ENCODE assay signal across 26 cellular contexts in the genomic region with DNA sequence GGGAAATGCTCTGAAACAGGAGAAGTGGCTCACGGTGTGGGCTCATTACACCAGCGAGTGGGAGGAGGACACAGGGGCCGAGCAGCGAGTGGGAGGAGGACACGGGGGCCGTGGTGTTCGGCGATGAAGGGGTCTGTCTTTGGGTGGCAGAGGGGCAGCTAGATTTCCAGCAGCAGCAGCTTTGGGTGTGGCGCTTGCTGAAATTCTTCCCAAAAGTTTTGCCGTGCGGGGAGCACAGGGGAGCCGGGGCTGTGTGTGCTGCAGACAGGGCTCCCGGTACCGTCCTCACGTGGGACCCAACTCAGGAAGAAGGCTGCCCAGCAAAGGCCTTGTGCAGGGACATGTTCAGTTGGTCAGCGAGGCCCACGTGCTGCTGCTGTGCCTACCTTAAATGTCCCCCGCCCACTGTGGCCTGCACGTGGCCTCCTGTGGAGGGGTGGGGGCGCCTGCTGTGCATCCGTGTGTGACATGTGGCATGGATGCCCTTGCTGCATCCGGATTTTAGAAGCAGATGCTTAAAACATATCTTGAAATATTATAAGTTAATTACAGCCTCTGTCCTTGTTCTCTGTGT.
DNase-seq lines count a peak whose midpoint lies in the region; ATAC-seq and TF ChIP-seq lines count a peak whose summit lies in the region.
"Had no signal": no experiment of that assay in that cellular context is flagged by ENCODE, and none has a peak within 500 bp of the region (broad histone marks: within the 10 kb centered on the region; RNA-seq: fewer than 3 reads in every experiment).

No MANE protein-coding gene starts in this region.

- no peak overlapping the region for H3K4me3 Mint-ChIP-seq in effector memory CD8-positive, alpha-beta T cell
- H3K4me3 Mint-ChIP-seq: CD8-positive, alpha-beta memory T cell had no signal

- H3K4me3 ChIP-seq in osteoblast (ENCODE audit: insufficient read depth, low read length) (no peak overlapping the region), upper lobe of right lung (no peak overlapping the region)
- H3K4me3 ChIP-seq in effector memory CD4-positive, alpha-beta T cell (ENCODE audit: insufficient read depth, low read depth, low read length, poor library complexity, severe bottlenecking): no peak overlapping the region
- H3K4me3 ChIP-seq: GM23248, K562, PC-9 had no signal

- peaks cover 4% of the 10 kb centered on the region for H3K9me3 ChIP-seq in osteoblast (ENCODE audit: low read depth, low read length)
- H3K9me3 ChIP-seq in upper lobe of right lung: no peaks in the 10 kb centered on the region
- H3K9me3 ChIP-seq in effector memory CD4-positive, alpha-beta T cell (ENCODE audit: control insufficient read depth, low read length): peaks cover 5% of the 10 kb centered on the region

- H3K27me3 ChIP-seq in osteoblast (ENCODE audit: insufficient read depth, low read length): no peaks in the 10 kb centered on the region
- no peaks in the 10 kb centered on the region for H3K27me3 ChIP-seq in upper lobe of right lung
- H3K27me3 ChIP-seq in effector memory CD4-positive, alpha-beta T cell (replicated peaks; ENCODE audit: control insufficient read depth, insufficient read depth, low read length, poor library complexity, severe bottlenecking): no peaks in the 10 kb centered on the region

- H3K79me2 ChIP-seq in osteoblast (ENCODE audit: insufficient read depth, low read length): peaks cover 25% of the 10 kb centered on the region

- DNase-seq in activated effector memory CD4-positive, alpha-beta T cell treated with anti-CD3 and anti-CD28 coated beads, Interleukin-2, amount 50 U/mL, for 16 hours: peak; percentile 57
- DNase-seq in activated effector memory CD4-positive, alpha-beta T cell treated with Interleukin-2 at 50 U/mL for 16 hours: no peak
- DNase-seq in effector memory CD8-positive, alpha-beta T cell: no peak
- DNase-seq in osteoblast (ENCODE audit: insufficient read length, low spot score, missing footprints) (peak; percentile 30), upper lobe of right lung (peak; percentile 47), NCI-H524 treated with DMSO at 0.1 percent for 48 hours (lab: John Stamatoyannopoulos, UW) (no peak), cerebellar nuclear complex (lab: John Stamatoyannopoulos, UW) (no peak)
- DNase-seq in effector memory CD4-positive, alpha-beta T cell: no peak
- DNase-seq: AML-193; Calu3; CD8-positive, alpha-beta memory T cell; DMS153; GM23248; HCEC 1CT; MM.1S; NCI-H1048; NCI-H1436 treated with DMSO at 0.1 percent for 48 hours; NCI-H1930; NCI-H510A; NCI-H748 treated with DMSO at 0.1 percent for 48 hours; PC-9; SHP77 treated with DMSO at 0.1 percent for 48 hours had no signal

- H3K4me2 ChIP-seq in osteoblast (ENCODE audit: insufficient read depth, low read length): no peak overlapping the region
- H3K4me2 ChIP-seq: PC-9 had no signal

- H3K36me3 ChIP-seq in osteoblast (ENCODE audit: insufficient read depth, low read length): peaks cover 31% of the 10 kb centered on the region
- H3K36me3 ChIP-seq in upper lobe of right lung: peaks cover 60% of the 10 kb centered on the region
- peaks cover 56% of the 10 kb centered on the region for H3K36me3 ChIP-seq in effector memory CD4-positive, alpha-beta T cell (ENCODE audit: control insufficient read depth, insufficient read depth, low read length)

- peaks cover 11% of the 10 kb centered on the region for H4K20me1 ChIP-seq in osteoblast (ENCODE audit: insufficient read depth, low read length)

- H3K9me3 Mint-ChIP-seq in effector memory CD8-positive, alpha-beta T cell: peaks cover 0 to 4% of the 10 kb centered on the region in 2 donors

- H3K36me3 Mint-ChIP-seq in effector memory CD8-positive, alpha-beta T cell (ENCODE audit: insufficient read depth): peaks cover 46% of the 10 kb centered on the region

- H3K27ac ChIP-seq in osteoblast (ENCODE audit: low read depth, low read length) (no peak overlapping the region), upper lobe of right lung (no peak overlapping the region)
- no peak overlapping the region for H3K27ac ChIP-seq in effector memory CD4-positive, alpha-beta T cell (ENCODE audit: insufficient read depth, low read length, poor library complexity, severe bottlenecking)
- H3K27ac ChIP-seq: C4-2B, GM23248, HL-60, PC-9 had no signal

- no peaks in the 10 kb centered on the region for H3K27me3 Mint-ChIP-seq in effector memory CD8-positive, alpha-beta T cell

- TF ChIP-seq CTCF in osteoblast (IDR thresholded peaks at IDR 0.05; ENCODE audit: extremely low read depth, low read depth, low read length) (no peak), upper lobe of right lung (IDR thresholded peaks at IDR 0.05) (no peak)

- no peak overlapping the region for H2AFZ ChIP-seq in osteoblast (ENCODE audit: low read length)
- H2AFZ ChIP-seq: GM23248, PC-9 had no signal

- H3K4me1 ChIP-seq in osteoblast (ENCODE audit: insufficient read depth, low read length): peaks cover 15% of the 10 kb centered on the region
- H3K4me1 ChIP-seq in upper lobe of right lung: no peaks in the 10 kb centered on the region
- H3K4me1 ChIP-seq in effector memory CD4-positive, alpha-beta T cell (ENCODE audit: control insufficient read depth, insufficient read depth, low read length, poor library complexity, severe bottlenecking): peaks cover 10% of the 10 kb centered on the region

- H3K27ac Mint-ChIP-seq in effector memory CD8-positive, alpha-beta T cell: peak overlapping the region; percentile 29 to 66

- ATAC-seq in effector memory CD8-positive, alpha-beta T cell (replicated peaks): no peak
- ATAC-seq in upper lobe of right lung: no peak
- ATAC-seq: HepG2, K562 had no signal

- intact Hi-C loops in upper lobe of right lung (cut with DNase I): no loop called here

- peaks cover 29 to 32% of the 10 kb centered on the region in 2 donors for H3K4me1 Mint-ChIP-seq in effector memory CD8-positive, alpha-beta T cell (ENCODE audit: low read depth in 2 of 2)

Comparison
In these comparisons a context has a peak if more than half of its experiments do, and no peak if none do; other contexts are left out.
1. DNase-seq: peak in activated effector memory CD4-positive, alpha-beta T cell treated with anti-CD3 and anti-CD28 coated beads, Interleukin-2, amount 50 U/mL, for 16 hours (single experiment), osteoblast (single experiment) and upper lobe of right lung (single experiment); none in activated effector memory CD4-positive, alpha-beta T cell treated with Interleukin-2 at 50 U/mL for 16 hours (single experiment), effector memory CD8-positive, alpha-beta T cell (0 of 3), NCI-H524 treated with DMSO at 0.1 percent for 48 hours (single experiment), effector memory CD4-positive, alpha-beta T cell (0 of 3) and cerebellar nuclear complex (0 of 2).